Comparison of ENCODE assay signal across 22 cellular contexts in genomic region chr4:24369630-24370029, GRCh38.
A peak's percentile ranks its signal among the peaks of the same experiment; 100 is the strongest.
DNase-seq lines count a peak whose midpoint lies in the region; TF ChIP-seq lines count a peak whose summit lies in the region.
"Had no signal": no experiment of that assay in that cellular context is flagged by ENCODE, and none has a peak within 500 bp of the region (broad histone marks: within the 10 kb centered on the region; RNA-seq: fewer than 3 reads in every experiment).

No MANE protein-coding gene starts in this region.

- H3K27me3 ChIP-seq in endodermal cell (ENCODE audit: control insufficient read depth, insufficient read depth, low read length, poor library complexity, severe bottlenecking) (no peaks in the 10 kb centered on the region), esophagus muscularis mucosa (no peaks in the 10 kb centered on the region)
- H3K27me3 ChIP-seq: BLaER1 treated with 17β-estradiol and CSF1 and Interleukin-3, amounts not matched to agents 10 nM and 100 nM had no signal

- H3K9me3 ChIP-seq in endodermal cell (ENCODE audit: control insufficient read depth, low read length) (no peaks in the 10 kb centered on the region), esophagus muscularis mucosa (no peaks in the 10 kb centered on the region)
- H3K9me3 ChIP-seq: BLaER1 treated with 17β-estradiol and CSF1 and Interleukin-3, amounts not matched to agents 10 nM and 100 nM had no signal

- 86 to 94% methylated on average over 3 to 5 of the region's 5 CpGs for WGBS in endodermal cell (ENCODE audit: insufficient coverage in 1 of 2, insufficient read length in 1 of 2), 2 experiments
- 69% methylated on average over 5 of the region's 5 CpGs for WGBS in esophagus muscularis mucosa

- H3K4me1 ChIP-seq in endodermal cell (ENCODE audit: control insufficient read depth, insufficient read depth, low read length), result no peaks in the 10 kb centered on the region
- H3K4me1 ChIP-seq in esophagus muscularis mucosa, result peaks cover 3 to 28% (median 21%) of the 10 kb centered on the region in 4 donors

- no peaks in the 10 kb centered on the region for H3K36me3 ChIP-seq in endodermal cell (ENCODE audit: control insufficient read depth, insufficient read depth, low read length)
- H3K36me3 ChIP-seq in esophagus muscularis mucosa, result no peaks in the 10 kb centered on the region
- H3K36me3 ChIP-seq: BLaER1 treated with 17β-estradiol and CSF1 and Interleukin-3, amounts not matched to agents 10 nM and 100 nM had no signal

- H3K27ac Mint-ChIP-seq in endodermal cell, result no peak overlapping the region
- H3K27ac Mint-ChIP-seq: B cell; CD4-positive, alpha-beta T cell; CD8-positive, alpha-beta T cell had no signal

- no peak for TF ChIP-seq CTCF in endodermal cell (conservative IDR thresholded peaks at IDR 0.05)
- TF ChIP-seq CTCF in esophagus muscularis mucosa (IDR thresholded peaks at IDR 0.05), result no peak

- no peak for TF ChIP-seq EP300 in esophagus muscularis mucosa (IDR thresholded peaks at IDR 0.05)

- TF ChIP-seq POLR2A in esophagus muscularis mucosa (IDR thresholded peaks at IDR 0.05; ENCODE audit: low read depth), result no peak

- H3K4me1 Mint-ChIP-seq in endodermal cell, result peaks cover 34% of the 10 kb centered on the region
- H3K4me1 Mint-ChIP-seq: B cell had no signal

- intact Hi-C loops in esophagus muscularis mucosa (cut with DNase I), result no loop called here

- H3K4me3 ChIP-seq in endodermal cell (ENCODE audit: low read length), result no peak overlapping the region
- H3K4me3 ChIP-seq in esophagus muscularis mucosa, result no peak overlapping the region
- H3K4me3 ChIP-seq: BLaER1 treated with 17β-estradiol and CSF1 and Interleukin-3, amounts not matched to agents 10 nM and 100 nM had no signal

- DNase-seq in G401 (ENCODE audit: low spot score) (peak; percentile 50), endodermal cell (peak; percentile 50), middle frontal gyrus (ENCODE audit: extremely low spot score, low spot score) (peak; percentile 33), HT-29 (ENCODE audit: low spot score) (no peak), COLO668 (lab: John Stamatoyannopoulos, UW; ENCODE audit: unreplicated experiment) (no peak), esophagus muscularis mucosa (ENCODE audit: extremely low spot score) (no peak), foreskin melanocyte (no peak)
- DNase-seq: 8988T; ACHN; CD4-positive, alpha-beta T cell; CD8-positive, alpha-beta T cell; COR-L47; DMS 273 treated with DMSO at 0.1 percent for 48 hours; DMS153; DMS53; DMS79; DND-41; EL; GF-D8 had no signal

- H3K36me3 Mint-ChIP-seq in endodermal cell (ENCODE audit: low read depth), result no peaks in the 10 kb centered on the region
- H3K36me3 Mint-ChIP-seq: CD8-positive, alpha-beta T cell had no signal

- H3K27me3 Mint-ChIP-seq in endodermal cell (ENCODE audit: insufficient read depth), result peaks cover 22% of the 10 kb centered on the region
- H3K27me3 Mint-ChIP-seq: B cell had no signal

- H3K27ac ChIP-seq in endodermal cell (ENCODE audit: low read depth, low read length) (no peak overlapping the region), esophagus muscularis mucosa (replicated peaks in 1 of 4) (peak overlapping the region in 1 of 4 donors; percentile 14)
- H3K27ac ChIP-seq: BLaER1 treated with 17β-estradiol and CSF1 and Interleukin-3, amounts not matched to agents 10 nM and 100 nM; C4-2B had no signal

- no peak overlapping the region for H3K9ac ChIP-seq in endodermal cell (ENCODE audit: extremely low read depth, low read length, poor library complexity, severe bottlenecking)
- H3K9ac ChIP-seq: BLaER1 treated with 17β-estradiol and CSF1 and Interleukin-3, amounts not matched to agents 10 nM and 100 nM had no signal

- in situ Hi-C loops in G401 (cut with HindIII; ENCODE audit: low sequenced_read_pairs), result no loop called here

- H3K9me3 Mint-ChIP-seq in endodermal cell, result no peaks in the 10 kb centered on the region
- H3K9me3 Mint-ChIP-seq: CD8-positive, alpha-beta T cell had no signal

- no peak overlapping the region for H3K4me3 Mint-ChIP-seq in endodermal cell
- H3K4me3 Mint-ChIP-seq: B cell; CD4-positive, alpha-beta T cell; CD8-positive, alpha-beta T cell had no signal

Comparison
In these comparisons a context has a peak if more than half of its experiments do, and no peak if none do; other contexts are left out.
1. DNase-seq: peak in G401 (single experiment), endodermal cell (single experiment) and middle frontal gyrus (single experiment); none in HT-29 (single experiment), COLO668 (single experiment), esophagus muscularis mucosa (single experiment) and foreskin melanocyte (single experiment).